8 cellular contexts compared by ENCODE assay signal in genomic region chr19:57362997-57363705, GRCh38. TPM values are rescaled to one million over a fixed set of nuclear protein-coding genes. Genes with fewer than 3 reads are reported as not detected.
DNase-seq lines count a peak whose midpoint lies in the region; ATAC-seq and TF ChIP-seq lines count a peak whose summit lies in the region.

Gene TRAPPC2B (plus strand): TSS chr19:57363551. CDS start chr19:57364834, 1,283 bp downstream.
Gene ZNF547 (plus strand): TSS chr19:57363551. CDS start chr19:57368556, 5,005 bp downstream.

- CTCF ChIA-PET in PC-3 (lab: Charles Lee), result no interaction called here

- H3K27me3 Mint-ChIP-seq in activated T-cell treated with anti-CD3 and anti-CD28 coated beads, Interleukin-2, amount 50 U/mL, for 24 hours, result no peaks in the 10 kb centered on the region

- H3K9me3 ChIP-seq in PC-3 (ENCODE audit: low read length), result no peaks in the 10 kb centered on the region
- peaks cover 47% of the 10 kb centered on the region for H3K9me3 ChIP-seq in mucosa of descending colon

- peak within 1 kb of the TSS; percentile 32 for H3K27ac ChIP-seq in PC-3 (ENCODE audit: low read length)

- peak within 1 kb of the TSS; percentile 86 for H3K4me3 Mint-ChIP-seq in activated T-cell treated with anti-CD3 and anti-CD28 coated beads, Interleukin-2, amount 50 U/mL, for 24 hours

- no peaks in the 10 kb centered on the region for H3F3A ChIP-seq in PC-3 (ENCODE audit: low read length, unreplicated experiment)

- H3K9me2 ChIP-seq in PC-3 (replicated peaks; ENCODE audit: low read length), result no peaks in the 10 kb centered on the region

- intact Hi-C loops in PC-3 (cut with micrococcal nuclease) (loop anchor here (1.0 kb wide), 2 partner anchors 12 to 43 kb away; partner anchors contain the start of genes ZNF304 and ZNF543), mucosa of descending colon (cut with DNase I, micrococcal nuclease) (no loop called here)

- no peak for TF ChIP-seq RAD21 in Ishikawa (IDR thresholded peaks at IDR 0.05; ENCODE audit: low read depth)

- H3K9me3 Mint-ChIP-seq in activated T-cell treated with anti-CD3 and anti-CD28 coated beads, Interleukin-2, amount 50 U/mL, for 24 hours, result peaks cover 44% of the 10 kb centered on the region

- peaks cover 18% of the 10 kb centered on the region for H3K79me2 ChIP-seq in PC-3 (ENCODE audit: low read length)

- H3K4me2 ChIP-seq in PC-3 (ENCODE audit: low read length), result peak within 1 kb of the TSS; percentile 85

- DNase-seq in DMS153 treated with DMSO at 0.1 percent for 48 hours (lab: John Stamatoyannopoulos, UW; ENCODE audit: unreplicated experiment) (peak; percentile 51), PC-3 (peak; percentile 99), epithelial cell of proximal tubule (ENCODE audit: low read depth) (peak; percentile 94), mucosa of descending colon (peak; percentile 99 to 100 (median 99))
- peak; percentile 99 for DNase-seq in activated T-cell treated with anti-CD3 and anti-CD28 coated beads, Interleukin-2, amount 50 U/mL, for 24 hours
- DNase-seq in stimulated activated CD8-positive, alpha-beta memory T cell treated with anti-CD3 and anti-CD28 coated beads, Interleukin-4, amount 100 ng/mL, for 1 hour (ENCODE audit: low read depth in 2 of 2, low spot score in 1 of 2), result peak; percentile 96

- peak within 1 kb of the TSS; percentile 90 for H2AFZ ChIP-seq in PC-3 (ENCODE audit: low read length)

- no peaks in the 10 kb centered on the region for H4K20me1 ChIP-seq in PC-3 (ENCODE audit: low read length)

- POLR2A ChIA-PET in PC-3 (lab: Charles Lee; ENCODE audit: unreplicated experiment), result no interaction called here

- no TSS peak for BruUV-seq in PC-3 (replicated peaks; lab: Mats Ljungman, UMichigan)

- H3K27ac Mint-ChIP-seq in activated T-cell treated with anti-CD3 and anti-CD28 coated beads, Interleukin-2, amount 50 U/mL, for 24 hours, result peak within 1 kb of the TSS; percentile 95

- ATAC-seq in GM21619 (IDR thresholded peaks at IDR 0.05; ENCODE audit: unreplicated experiment) (peak; percentile 95), PC-3 (peak; percentile 99), mucosa of descending colon (peak; percentile 100)

- H3K4me3 ChIP-seq in PC-3 (ENCODE audit: low read length), result peak within 1 kb of the TSS; percentile 80
- peak within 1 kb of the TSS; percentile 89 for H3K4me3 ChIP-seq in epithelial cell of proximal tubule (ENCODE audit: low read depth, low read length)
- peak within 1 kb of the TSS; percentile 64 for H3K4me3 ChIP-seq in mucosa of descending colon

- H3K27me3 ChIP-seq in PC-3 (ENCODE audit: low read length), result no peaks in the 10 kb centered on the region

- TF ChIP-seq EP300 in Ishikawa (IDR thresholded peaks at IDR 0.05; ENCODE audit: borderline replicate concordance), result no peak; the same call in 1 of the 2 replicates

- H3K4me1 ChIP-seq in PC-3 (ENCODE audit: insufficient read depth, low read length) (peaks cover 13% of the 10 kb centered on the region), mucosa of descending colon (ENCODE audit: low read depth) (peaks cover 6% of the 10 kb centered on the region)

- H3K36me3 ChIP-seq in PC-3 (ENCODE audit: low read depth, low read length) (peaks cover 17% of the 10 kb centered on the region), mucosa of descending colon (ENCODE audit: low read depth) (no peaks in the 10 kb centered on the region)

- peak within 1 kb of the TSS; percentile 82 for H3K9ac ChIP-seq in PC-3 (ENCODE audit: low read length)

- H3K4me1 Mint-ChIP-seq in activated T-cell treated with anti-CD3 and anti-CD28 coated beads, Interleukin-2, amount 50 U/mL, for 24 hours (ENCODE audit: low read depth), result peaks cover 16% of the 10 kb centered on the region

- peaks cover 68% of the 10 kb centered on the region for H3K36me3 Mint-ChIP-seq in activated T-cell treated with anti-CD3 and anti-CD28 coated beads, Interleukin-2, amount 50 U/mL, for 24 hours (ENCODE audit: low read depth)

- TF ChIP-seq CTCF in PC-3 (conservative IDR thresholded peaks at IDR 0.05; ENCODE audit: low read depth, low read length) (no peak), epithelial cell of proximal tubule (conservative IDR thresholded peaks at IDR 0.05; ENCODE audit: low read depth, low read length) (no peak), mucosa of descending colon (IDR thresholded peaks at IDR 0.05) (no peak)

TF ChIP-seq in Ishikawa, 13 proteins besides CTCF, POLR2A, EP300 and RAD21:
- TF ChIP-seq EGR1 (IDR thresholded peaks at IDR 0.05), result no peak
- TF ChIP-seq FOXM1 (IDR thresholded peaks at IDR 0.05; ENCODE audit: borderline replicate concordance, low read depth), result peak; percentile 75
- TF ChIP-seq YY1 (IDR thresholded peaks at IDR 0.05; ENCODE audit: low read depth), result peak; percentile 84
- TF ChIP-seq TEAD4 (IDR thresholded peaks at IDR 0.05), result no peak
- TF ChIP-seq CREB1 (IDR thresholded peaks at IDR 0.05; ENCODE audit: low read depth), result peak; percentile 98
- no peak for TF ChIP-seq REST (IDR thresholded peaks at IDR 0.05; ENCODE audit: low read depth)
- no peak for TF ChIP-seq NFIC (IDR thresholded peaks at IDR 0.05)
- TF ChIP-seq CEBPB (IDR thresholded peaks at IDR 0.05), result peak; percentile 56; the same call in 1 of the 2 replicates
- peak; percentile 53; the same call in 1 of the 2 replicates for TF ChIP-seq TCF12 (IDR thresholded peaks at IDR 0.05; ENCODE audit: low read depth)
- peak; percentile 50; the same call in 1 of the 2 replicates for TF ChIP-seq TAF1 (IDR thresholded peaks at IDR 0.05; ENCODE audit: low read depth)
- TF ChIP-seq ZBTB7A (IDR thresholded peaks at IDR 0.05; ENCODE audit: low read depth), result no peak
- TF ChIP-seq MAX (IDR thresholded peaks at IDR 0.05), result peak; percentile 78
- TF ChIP-seq USF1 (IDR thresholded peaks at IDR 0.05), result peak; percentile 74

RNA-seq across cellular contexts. Expression of gene TRAPPC2B, which starts in this region (rescaled TPM):
- 16.1 and 21.0 TPM in 2 replicates for total RNA-seq in PC-3 (2014; rRNA removed)
- total RNA-seq in epithelial cell of proximal tubule, result 14.8 and 36.2 TPM in 2 replicates
- total RNA-seq in mucosa of descending colon, result 1 to 10 TPM; 3.4 to 8.3 (median 3.5) TPM

RNA-seq across cellular contexts. Expression of gene ZNF547, which starts in this region (rescaled TPM):
- total RNA-seq in PC-3 (2014; rRNA removed), result 0.81 and 3.2 TPM in 2 replicates
- 1.3 and 3.4 TPM in 2 replicates for total RNA-seq in epithelial cell of proximal tubule
- 1 to 10 TPM in 2 of 3 donors, under 1 TPM in 1; 0.64 to 4.2 (median 1.6) TPM for total RNA-seq in mucosa of descending colon

Comparison
In these comparisons a context has a peak if more than half of its experiments do, and no peak if none do; other contexts are left out.
1. Peak in every context shown above with its lines: DNase-seq, ATAC-seq, H3K4me3 ChIP-seq and H3K27ac ChIP-seq.